ENCODE assay signal across 1 cellular context in the genomic region with DNA sequence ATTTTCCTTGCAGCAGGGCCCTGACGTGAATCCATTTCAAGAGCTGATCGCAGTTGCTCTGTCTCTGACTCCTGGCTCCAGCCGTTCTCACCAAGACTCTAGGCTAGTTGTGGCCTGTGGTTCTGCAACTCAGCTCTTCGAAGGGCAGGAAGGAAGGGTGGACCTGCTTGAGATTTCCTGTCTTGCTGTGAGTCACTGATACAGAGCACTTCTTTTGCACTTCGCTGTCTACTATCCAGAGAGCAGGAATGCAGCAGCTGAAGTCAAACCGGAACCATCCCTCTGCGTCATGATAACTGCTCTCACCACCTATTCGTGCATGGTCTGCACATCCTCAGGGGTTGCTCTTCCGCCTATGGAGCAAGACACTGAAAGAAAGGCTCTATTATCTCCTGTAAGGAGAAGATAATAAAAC.
A peak's percentile ranks its signal among the peaks of the same experiment; 100 is the strongest.
TF ChIP-seq lines count a peak whose summit lies in the region.

No MANE protein-coding gene starts in this region.

TF ChIP-seq in K562, 482 proteins besides CTCF, POLR2A, EP300 and RAD21 (continued from another document and continues in another):
- no peak for TF ChIP-seq THAP12 (CRISPR knock-in tag; IDR thresholded peaks at IDR 0.05)
- TF ChIP-seq SMARCC2 (IDR thresholded peaks at IDR 0.05; ENCODE audit: low read depth): peak; percentile 52; the same call in 1 of the 2 replicates
- TF ChIP-seq RBM34 (IDR thresholded peaks at IDR 0.05; ENCODE audit: borderline replicate concordance, insufficient read depth, low read length): no peak
- peak; percentile 57 to 66; a peak in 3 of 4 replicates for TF ChIP-seq NRF1 (conservative IDR thresholded peaks at IDR 0.05 in 1 of 2, IDR thresholded peaks at IDR 0.05 in 1 of 2)
- TF ChIP-seq ZNF316 (IDR thresholded peaks at IDR 0.05): 0 out of 2 replicates have a peak, but pooled peaks have one; percentile 33
- peak; percentile 43; the same call in 1 of the 2 replicates for TF ChIP-seq NFIC (IDR thresholded peaks at IDR 0.05)
- TF ChIP-seq ZNF121 (CRISPR knock-in tag; conservative IDR thresholded peaks at IDR 0.05): no peak
- no peak for TF ChIP-seq NR0B1 (IDR thresholded peaks at IDR 0.05; ENCODE audit: partially characterized antibody)
- no peak for TF ChIP-seq FOXP4 (CRISPR knock-in tag; IDR thresholded peaks at IDR 0.05; ENCODE audit: borderline replicate concordance)
- no peak for TF ChIP-seq SREBF1 (IDR thresholded peaks at IDR 0.05; ENCODE audit: borderline replicate concordance, low read depth, low read length)
- TF ChIP-seq ZNF586 (CRISPR knock-in tag; conservative IDR thresholded peaks at IDR 0.05): no peak
- no peak for TF ChIP-seq RBM14 (IDR thresholded peaks at IDR 0.05; ENCODE audit: borderline replicate concordance, insufficient read depth, low read depth, low read length)
- TF ChIP-seq FOXJ3 (CRISPR knock-in tag; IDR thresholded peaks at IDR 0.05): no peak
- no peak for TF ChIP-seq ZNF140 (CRISPR knock-in tag; IDR thresholded peaks at IDR 0.05)
- no peak for TF ChIP-seq EGR1 (conservative IDR thresholded peaks at IDR 0.05)
- no peak for TF ChIP-seq DACH1 (IDR thresholded peaks at IDR 0.05; ENCODE audit: partially characterized antibody)
- TF ChIP-seq EZH2 (IDR thresholded peaks at IDR 0.05; ENCODE audit: borderline replicate concordance, low read depth, low read length): no peak
- peak; percentile 36; the same call in 1 of the 2 replicates for TF ChIP-seq BCOR (IDR thresholded peaks at IDR 0.05)
- no peak for TF ChIP-seq ZNF212 (CRISPR knock-in tag; IDR thresholded peaks at IDR 0.05)
- peak in 1 of 2 experiments; percentile 14; a peak in 2 of 4 replicates for TF ChIP-seq TBL1XR1 (IDR thresholded peaks at IDR 0.05; ENCODE audit: low read length in 2 of 2)
- no peak for TF ChIP-seq MAX (CRISPR knock-in tag; IDR thresholded peaks at IDR 0.05)
- no peak for TF ChIP-seq MCM3 (IDR thresholded peaks at IDR 0.05)
- no peak for TF ChIP-seq RREB1 (CRISPR knock-in tag; IDR thresholded peaks at IDR 0.05)
- no peak for TF ChIP-seq CREB3 (tag; conservative IDR thresholded peaks at IDR 0.05; ENCODE audit: low read depth)
- no peak for TF ChIP-seq ZNF253 (CRISPR knock-in tag; conservative IDR thresholded peaks at IDR 0.05)
- TF ChIP-seq FOS (IDR thresholded peaks at IDR 0.05; ENCODE audit: extremely low read depth, insufficient read length): no peak
- TF ChIP-seq ZNF551 (CRISPR knock-in tag; IDR thresholded peaks at IDR 0.05): no peak
- no peak for TF ChIP-seq HES1 (IDR thresholded peaks at IDR 0.05; ENCODE audit: low read depth)
- no peak for TF ChIP-seq ZNF407 (IDR thresholded peaks at IDR 0.05; ENCODE audit: low read depth)
- TF ChIP-seq TFAM (CRISPR knock-in tag; conservative IDR thresholded peaks at IDR 0.05): no peak
- TF ChIP-seq JUN (IDR thresholded peaks at IDR 0.05; ENCODE audit: borderline replicate concordance, low read depth, low read length): peak; percentile 73
- no peak for TF ChIP-seq JUN (CRISPR knock-in tag; IDR thresholded peaks at IDR 0.05; ENCODE audit: borderline replicate concordance)
- peak; percentile 90 for TF ChIP-seq ARID1B (IDR thresholded peaks at IDR 0.05)
- no peak for TF ChIP-seq HNRNPK (IDR thresholded peaks at IDR 0.05; ENCODE audit: low read depth, low read length, poor library complexity, severe bottlenecking)
